Comparison of ENCODE assay signal across 8 cellular contexts in the genomic region with DNA sequence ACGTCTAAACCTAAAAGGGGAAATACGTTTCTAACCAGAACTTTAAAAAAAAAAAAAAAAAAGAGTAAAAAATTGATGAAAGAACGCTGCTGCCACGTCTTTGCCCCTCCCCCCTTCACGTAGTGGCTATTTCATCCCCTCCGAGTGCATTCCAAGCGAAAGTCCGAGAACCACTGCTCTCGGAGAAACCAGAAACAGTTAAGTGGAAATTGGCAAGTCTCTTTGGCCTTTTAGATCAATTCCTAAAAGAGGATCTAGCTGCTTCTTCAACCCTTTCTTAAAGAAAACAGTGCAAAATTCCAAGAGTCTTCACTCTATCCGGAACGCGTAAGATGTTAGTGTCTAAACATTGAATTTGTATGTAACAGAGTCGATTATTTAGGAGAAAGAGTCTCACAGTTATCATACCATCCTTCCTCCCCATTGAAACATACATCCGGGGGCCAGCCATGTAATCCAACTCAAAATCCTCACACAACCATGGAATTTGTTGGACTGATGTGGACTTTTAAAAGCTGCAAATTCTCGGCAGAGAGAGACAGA. TPM values are rescaled to one million over a fixed set of nuclear protein-coding genes. Genes with fewer than 3 reads are reported as not detected.
DNase-seq lines count a peak whose midpoint lies in the region; ATAC-seq and TF ChIP-seq lines count a peak whose summit lies in the region.

No MANE protein-coding gene starts in this region.

- H3K9me3 ChIP-seq in CD8-positive, alpha-beta T cell (ENCODE audit: low read length): no peaks in the 10 kb centered on the region
- H3K9me3 ChIP-seq in body of pancreas (no peaks in the 10 kb centered on the region), iPS-18a (ENCODE audit: control insufficient read depth, low read depth, low read length) (no peaks in the 10 kb centered on the region), skeletal muscle satellite cell (replicated peaks; ENCODE audit: low read length) (no peaks in the 10 kb centered on the region)

- H3K36me3 Mint-ChIP-seq in CD8-positive, alpha-beta T cell: peaks cover 11% of the 10 kb centered on the region

- H3K27me3 ChIP-seq in CD8-positive, alpha-beta T cell (ENCODE audit: insufficient read depth, low read length): no peaks in the 10 kb centered on the region
- no peaks in the 10 kb centered on the region for H3K27me3 ChIP-seq in body of pancreas
- H3K27me3 ChIP-seq in iPS-18a (ENCODE audit: control insufficient read depth, insufficient read depth, low read length): no peaks in the 10 kb centered on the region
- no peaks in the 10 kb centered on the region for H3K27me3 ChIP-seq in skeletal muscle satellite cell (ENCODE audit: control insufficient read depth, insufficient read depth, low read length)

- H3K4me1 Mint-ChIP-seq in CD8-positive, alpha-beta T cell (ENCODE audit: low read depth): peaks cover 34% of the 10 kb centered on the region

- H3K27ac ChIP-seq in CD8-positive, alpha-beta T cell (ENCODE audit: low read depth, low read length): peak overlapping the region; percentile 60
- H3K27ac ChIP-seq in body of pancreas (peak overlapping the region; percentile 88 to 93 (median 90)), iPS-18a (ENCODE audit: low read length) (peak overlapping the region; percentile 34)

- DNase-seq in CD8-positive, alpha-beta T cell: peak in 2 of 7 experiments; percentile 14 to 33
- DNase-seq in HT1080 (ENCODE audit: low read depth) (peak; percentile 53), SW 1271 (lab: John Stamatoyannopoulos, UW) (peak; percentile 4 to 59), body of pancreas (peak; percentile 43 to 62 (median 51)), OCI-M2 (lab: John Stamatoyannopoulos, UW; ENCODE audit: unreplicated experiment) (no peak)

- H3K4me3 ChIP-seq in CD8-positive, alpha-beta T cell (ENCODE audit: low read depth, low read length): peak overlapping the region; percentile 92
- H3K4me3 ChIP-seq in body of pancreas (peak overlapping the region; percentile 32 to 49), iPS-18a (ENCODE audit: low read length) (peak overlapping the region; percentile 90), skeletal muscle satellite cell (ENCODE audit: low read length) (peak overlapping the region; percentile 88)

- intact Hi-C loops in CD8-positive, alpha-beta T cell (cut with DNase I, micrococcal nuclease): loop anchor here (1.0 to 10.0 kb wide), 9 partner anchors 15 to 741 kb away; a partner anchor contains a TSS
- intact Hi-C loops in body of pancreas (cut with DNase I): no loop called here

- no peak for ATAC-seq in CD8-positive, alpha-beta T cell
- ATAC-seq in body of pancreas: no peak
- no peak for ATAC-seq in GM19324 (IDR thresholded peaks at IDR 0.05; ENCODE audit: low FRiP score, unreplicated experiment)

- peak overlapping the region; percentile 85 for H3K4me3 Mint-ChIP-seq in CD8-positive, alpha-beta T cell

- H3K4me1 ChIP-seq in CD8-positive, alpha-beta T cell (ENCODE audit: insufficient read depth, low read length): peaks cover 18% of the 10 kb centered on the region
- H3K4me1 ChIP-seq in body of pancreas (peaks cover 29% of the 10 kb centered on the region), iPS-18a (ENCODE audit: control insufficient read depth, low read depth, low read length) (peaks cover 15% of the 10 kb centered on the region), skeletal muscle satellite cell (ENCODE audit: control insufficient read depth, insufficient read depth, low read length) (peaks cover 9% of the 10 kb centered on the region)

- TF ChIP-seq POLR2A in body of pancreas (IDR thresholded peaks at IDR 0.05): no peak

- CTCF ChIA-PET in CD8-positive, alpha-beta T cell (lab: Charles Lee): interaction anchor here (0.6 to 5.8 kb wide), 18 partner anchors 10 to 119 kb away, joined by 3 to 66 read pairs (median 4); a partner anchor contains a TSS

- H3K27me3 Mint-ChIP-seq in CD8-positive, alpha-beta T cell (ENCODE audit: low read depth): no peaks in the 10 kb centered on the region

- H3K4me2 ChIP-seq in skeletal muscle satellite cell (ENCODE audit: low read length): peak overlapping the region; percentile 76

- WGBS in body of pancreas, 2 donors: 0 to 1% methylated on average over 15 of the region's 15 CpGs

- H3K9ac ChIP-seq in iPS-18a (ENCODE audit: low read length): peak overlapping the region; percentile 77
- peak overlapping the region; percentile 98 for H3K9ac ChIP-seq in skeletal muscle satellite cell (ENCODE audit: low read depth, low read length)

- H3K27ac Mint-ChIP-seq in CD8-positive, alpha-beta T cell: peak overlapping the region; percentile 96

- H3K36me3 ChIP-seq in CD8-positive, alpha-beta T cell (ENCODE audit: insufficient read depth, low read length): no peaks in the 10 kb centered on the region
- H3K36me3 ChIP-seq in body of pancreas (replicated peaks in 1 of 2; ENCODE audit: insufficient read depth in 1 of 2, low read depth in 2 of 2): no peaks in the 10 kb centered on the region
- no peaks in the 10 kb centered on the region for H3K36me3 ChIP-seq in iPS-18a (ENCODE audit: control insufficient read depth, low read depth, low read length)
- no peaks in the 10 kb centered on the region for H3K36me3 ChIP-seq in skeletal muscle satellite cell (ENCODE audit: insufficient read depth, low read length)

- POLR2A ChIA-PET in CD8-positive, alpha-beta T cell (lab: Charles Lee): interaction anchor here (0.5 to 4.2 kb wide), 16 partner anchors 9 to 1925 kb away, joined by 3 to 30 read pairs (median 4); a partner anchor contains a TSS

- no peak for TF ChIP-seq CTCF in CD8-positive, alpha-beta T cell (IDR thresholded peaks at IDR 0.05)
- no peak for TF ChIP-seq CTCF in body of pancreas (IDR thresholded peaks at IDR 0.05)

- no peaks in the 10 kb centered on the region for H3K9me3 Mint-ChIP-seq in CD8-positive, alpha-beta T cell

RNA-seq across cellular contexts. Expression of a gene that starts 1.1 kb away (rescaled TPM):
- total RNA-seq in CD8-positive, alpha-beta T cell: 10 to 100 TPM in 1 of 2 experiments, 1 to 10 TPM in 1; 9.0 to 10.1 TPM
- 22.7 and 25.2 TPM in 2 replicates for total RNA-seq in HT1080 (2014; rRNA removed; shearing (Covaris generic))
- 86.0 and 100.0 TPM in 2 replicates for polyA plus RNA-seq in HT1080 (2015; cell fraction: cytosol; rRNA removed)
- 185 and 189 TPM in 2 replicates for polyA plus RNA-seq in HT1080 (2015; cell fraction: nucleus; rRNA removed)
- total RNA-seq in body of pancreas: 10 to 100 TPM; 11.9 to 21.5 TPM
- total RNA-seq in skeletal muscle satellite cell (2012; rRNA removed): 194 and 224 TPM in 2 replicates

RNA-seq across cellular contexts. Expression of a gene that starts 14.7 kb away (rescaled TPM):
- total RNA-seq in CD8-positive, alpha-beta T cell: under 1 TPM; 0.50 to 0.71 TPM
- total RNA-seq in HT1080 (2014; rRNA removed; shearing (Covaris generic)): 1.9 and 2.5 TPM in 2 replicates
- polyA plus RNA-seq in HT1080 (2015; cell fraction: cytosol; rRNA removed): 3.7 and 6.0 TPM in 2 replicates
- 8.8 and 9.4 TPM in 2 replicates for polyA plus RNA-seq in HT1080 (2015; cell fraction: nucleus; rRNA removed)
- 1 to 10 TPM; 2.3 to 3.3 TPM for total RNA-seq in body of pancreas
- total RNA-seq in skeletal muscle satellite cell (2012; rRNA removed): 0.76 and 1.1 TPM in 2 replicates

Comparison
In these comparisons a context has a peak if more than half of its experiments do, and no peak if none do; other contexts are left out.
1. H3K27ac ChIP-seq: peak in every context shown above with its lines; median percentile 90 in body of pancreas; 60 in CD8-positive, alpha-beta T cell; 34 in iPS-18a.
2. H3K4me3 ChIP-seq: peak in every context shown above with its lines; median percentile 92 in CD8-positive, alpha-beta T cell; 90 in iPS-18a; 88 in skeletal muscle satellite cell; 40 in body of pancreas.